In genomic region chr2:68252407-68253210, GRCh38 we compare ENCODE assay signal across 1 cellular context.
TF ChIP-seq lines count a peak whose summit lies in the region.

PPP3R1 (minus strand) TSS chr2:68252532; CDS start chr2:68252127, 405 bp downstream.

TF ChIP-seq in K562, 482 proteins besides CTCF, POLR2A, EP300 and RAD21 (continued from another document and continues in another):
- TF ChIP-seq ATF6 (CRISPR knock-in tag; IDR thresholded peaks at IDR 0.05) (0 out of 2 replicates have a peak, but pooled peaks have one; percentile 21), ID3 (CRISPR knock-in tag; IDR thresholded peaks at IDR 0.05) (no peak), ID3 (tag; IDR thresholded peaks at IDR 0.05) (no peak), GTF3C2 (IDR thresholded peaks at IDR 0.05; ENCODE audit: borderline replicate concordance, extremely low read depth, insufficient read length) (no peak), SMARCA5 (IDR thresholded peaks at IDR 0.05) (no peak), GABPA (tag; conservative IDR thresholded peaks at IDR 0.05; ENCODE audit: low read depth) (peak; percentile 93), USF1 (CRISPR knock-in tag; IDR thresholded peaks at IDR 0.05) (peak; percentile 90), CBX3 (IDR thresholded peaks at IDR 0.05; ENCODE audit: borderline replicate concordance in 1 of 2, low read length in 2 of 2) (no peak), CREBBP (IDR thresholded peaks at IDR 0.05; ENCODE audit: low read depth, low read length) (no peak), ZC3H11A (IDR thresholded peaks at IDR 0.05; ENCODE audit: low read depth, low read length) (no peak), PRMT5 (CRISPR knock-in tag; IDR thresholded peaks at IDR 0.05) (no peak), YBX1 (IDR thresholded peaks at IDR 0.05) (no peak), ZNF766 (CRISPR knock-in tag; conservative IDR thresholded peaks at IDR 0.05) (no peak), SETDB1 (IDR thresholded peaks at IDR 0.05; ENCODE audit: low read length) (no peak), RBM34 (IDR thresholded peaks at IDR 0.05; ENCODE audit: borderline replicate concordance, insufficient read depth, low read length) (no peak), ATF2 (CRISPR knock-in tag; IDR thresholded peaks at IDR 0.05) (0 out of 2 replicates have a peak, but pooled peaks have one; percentile 28), MBD1 (CRISPR knock-in tag; IDR thresholded peaks at IDR 0.05) (no peak), EHMT2 (IDR thresholded peaks at IDR 0.05) (no peak), RNF2 (IDR thresholded peaks at IDR 0.05) (no peak), ELK3 (CRISPR knock-in tag; IDR thresholded peaks at IDR 0.05) (no peak), ARNT (IDR thresholded peaks at IDR 0.05) (no peak), KLF6 (CRISPR knock-in tag; IDR thresholded peaks at IDR 0.05; ENCODE audit: borderline replicate concordance) (no peak), ETV5 (CRISPR knock-in tag; IDR thresholded peaks at IDR 0.05; ENCODE audit: low read depth) (peak; percentile 89), BCL6 (CRISPR knock-in tag; IDR thresholded peaks at IDR 0.05) (no peak), KDM1A (IDR thresholded peaks at IDR 0.05) (peak in 1 of 2 experiments; percentile 86; a peak in 2 of 4 replicates), ZNF253 (CRISPR knock-in tag; conservative IDR thresholded peaks at IDR 0.05) (no peak), SIN3A (IDR thresholded peaks at IDR 0.05; ENCODE audit: borderline replicate concordance in 2 of 2, control insufficient read depth in 1 of 2, low read depth in 2 of 2, low read length in 2 of 2) (peak; percentile 45 to 68; a peak in 1 of 4 replicates), SIRT6 (IDR thresholded peaks at IDR 0.05; ENCODE audit: low read depth, low read length) (no peak), DLX4 (CRISPR knock-in tag; IDR thresholded peaks at IDR 0.05) (no peak), ZBTB17 (CRISPR knock-in tag; IDR thresholded peaks at IDR 0.05) (0 out of 2 replicates have a peak, but pooled peaks have one; percentile 33), ZNF184 (CRISPR knock-in tag; IDR thresholded peaks at IDR 0.05) (no peak), ZNF609 (CRISPR knock-in tag; IDR thresholded peaks at IDR 0.05; ENCODE audit: borderline replicate concordance) (no peak; the same call in 1 of the 2 replicates), ATF4 (CRISPR knock-in tag; IDR thresholded peaks at IDR 0.05) (no peak), NEUROD1 (IDR thresholded peaks at IDR 0.05; ENCODE audit: borderline replicate concordance, low read depth, low read length, partially characterized antibody) (peak; percentile 49), BRD9 (IDR thresholded peaks at IDR 0.05; ENCODE audit: low read depth, partially characterized antibody) (peak; percentile 16), SMARCC2 (IDR thresholded peaks at IDR 0.05; ENCODE audit: low read depth) (no peak), SIN3B (IDR thresholded peaks at IDR 0.05; ENCODE audit: low read depth) (no peak), CTBP1 (IDR thresholded peaks at IDR 0.05; ENCODE audit: borderline replicate concordance) (peak; percentile 79), CLOCK (CRISPR knock-in tag; IDR thresholded peaks at IDR 0.05; ENCODE audit: borderline replicate concordance) (no peak), CXXC5 (CRISPR knock-in tag; IDR thresholded peaks at IDR 0.05) (peak; percentile 98), CREB1 (IDR thresholded peaks at IDR 0.05) (peak; percentile 89), CREB1 (CRISPR knock-in tag; IDR thresholded peaks at IDR 0.05) (peak; percentile 86), NR1H2 (CRISPR knock-in tag; IDR thresholded peaks at IDR 0.05) (no peak)
